In genomic region chr1:239456788-239457187, GRCh38 we compare ENCODE assay signal across 16 cellular contexts.
A peak's percentile ranks its signal among the peaks of the same experiment; 100 is the strongest.
DNase-seq lines count a peak whose midpoint lies in the region; TF ChIP-seq lines count a peak whose summit lies in the region.
"Had no signal": no experiment of that assay in that cellular context is flagged by ENCODE, and none has a peak within 500 bp of the region (broad histone marks: within the 10 kb centered on the region; RNA-seq: fewer than 3 reads in every experiment).

No MANE protein-coding gene starts in this region.

- DNase-seq in mammary epithelial cell (peak; percentile 6), breast epithelium (ENCODE audit: low spot score in 2 of 2) (no peak), MM.1S (no peak), astrocyte of the hippocampus (ENCODE audit: low read depth, low spot score) (peak; percentile 7), spleen (no peak), NCI-H2227 (lab: John Stamatoyannopoulos, UW; ENCODE audit: unreplicated experiment) (no peak), NCI-H146 (lab: John Stamatoyannopoulos, UW) (no peak), RWPE1 (ENCODE audit: low spot score) (no peak)
- DNase-seq: AML-193; CD4-positive, CD25-positive, alpha-beta regulatory T cell; DMS153; DMS79 treated with DMSO at 0.1 percent for 48 hours; GDM1; HCEC 1CT had no signal

- no peaks in the 10 kb centered on the region for H3K9me2 ChIP-seq in MM.1S (replicated peaks; ENCODE audit: insufficient read depth, low read length)

- TF ChIP-seq POLR2A in breast epithelium (IDR thresholded peaks at IDR 0.05) (no peak), spleen (IDR thresholded peaks at IDR 0.05) (no peak)

- in situ Hi-C loops in mammary epithelial cell (cut with MboI; ENCODE audit: low sequenced_read_pairs in 2 of 2): no loop called here

- TF ChIP-seq CTCF in mammary epithelial cell (conservative IDR thresholded peaks at IDR 0.05 in 1 of 2, IDR thresholded peaks at IDR 0.05 in 1 of 2; ENCODE audit: extremely low read depth in 1 of 2, insufficient read depth in 1 of 2, low read depth in 1 of 2, low read length in 2 of 2) (no peak), breast epithelium (IDR thresholded peaks at IDR 0.05) (no peak), MM.1S (IDR thresholded peaks at IDR 0.05; ENCODE audit: low read length) (no peak), spleen (IDR thresholded peaks at IDR 0.05 in 8 of 11, conservative IDR thresholded peaks at IDR 0.05 in 3 of 11) (no peak), RWPE1 (conservative IDR thresholded peaks at IDR 0.05; ENCODE audit: low read depth) (no peak)

- no peak overlapping the region for H2AFZ ChIP-seq in mammary epithelial cell (ENCODE audit: low read depth, low read length)
- H2AFZ ChIP-seq in MM.1S (ENCODE audit: low read length): no peak overlapping the region

- no peaks in the 10 kb centered on the region for H3K9me3 ChIP-seq in mammary epithelial cell (replicated peaks; ENCODE audit: insufficient read depth, low read length)
- no peaks in the 10 kb centered on the region for H3K9me3 ChIP-seq in breast epithelium
- H3K9me3 ChIP-seq in MM.1S (replicated peaks; ENCODE audit: insufficient read depth, low read length): no peaks in the 10 kb centered on the region; the same call in 1 of the 2 replicates
- H3K9me3 ChIP-seq in spleen: peaks cover 0 to 12% (median 3%) of the 10 kb centered on the region in 8 donors

- no peaks in the 10 kb centered on the region for H3K4me1 ChIP-seq in mammary epithelial cell (ENCODE audit: insufficient read depth, low read length)
- no peaks in the 10 kb centered on the region for H3K4me1 ChIP-seq in breast epithelium
- peaks cover 15% of the 10 kb centered on the region for H3K4me1 ChIP-seq in MM.1S (ENCODE audit: low read length)
- H3K4me1 ChIP-seq in spleen: no peaks in the 10 kb centered on the region
- H3K4me1 ChIP-seq: BLaER1 had no signal

- H4K20me1 ChIP-seq in mammary epithelial cell (ENCODE audit: insufficient read depth, low read length): no peaks in the 10 kb centered on the region
- no peaks in the 10 kb centered on the region for H4K20me1 ChIP-seq in MM.1S (ENCODE audit: insufficient read depth, low read length)
- H4K20me1 ChIP-seq: BLaER1 had no signal

- no peak overlapping the region for H3K9ac ChIP-seq in mammary epithelial cell (ENCODE audit: insufficient read depth, low read length)
- H3K9ac ChIP-seq in MM.1S (ENCODE audit: low read length): no peak overlapping the region
- H3K9ac ChIP-seq: BLaER1 had no signal

- no peak overlapping the region for H3K4me2 ChIP-seq in mammary epithelial cell (ENCODE audit: insufficient read depth, low read depth, low read length)
- H3K4me2 ChIP-seq in MM.1S (ENCODE audit: low read depth, low read length): peak overlapping the region; percentile 79; the same call in 1 of the 2 replicates
- H3K4me2 ChIP-seq: BLaER1 had no signal

- 75% methylated on average over 2 of the region's 2 CpGs for WGBS in mammary epithelial cell (ENCODE audit: low coverage, missing lambda C conversion rate)
- WGBS in spleen, 5 donors: 86 to 91% (median 89%) methylated on average over 2 of the region's 2 CpGs

- BruUV-seq in mammary epithelial cell (replicated peaks; lab: Mats Ljungman, UMichigan): no TSS peak

- POLR2A ChIA-PET in RWPE1 (lab: Yijun Ruan, JAX; ENCODE audit: low non-redundant PET): no interaction called here

- peaks cover 4% of the 10 kb centered on the region; the same call in 1 of the 2 replicates for H3F3A ChIP-seq in MM.1S (ENCODE audit: insufficient read depth, low read length)

- H3K79me2 ChIP-seq in mammary epithelial cell (ENCODE audit: insufficient read depth, low read length) (no peaks in the 10 kb centered on the region), MM.1S (ENCODE audit: low read length) (0 out of 2 replicates have a peak, but pooled peaks cover 3% of the 10 kb centered on the region)

- intact Hi-C loops in mammary epithelial cell (cut with micrococcal nuclease): no loop called here
- intact Hi-C loops in breast epithelium (cut with DNase I; ENCODE audit: low total_unique reads): no loop called here
- intact Hi-C loops in spleen (cut with DNase I; ENCODE audit: low total_unique reads): no loop called here

- dilution Hi-C loops in mammary epithelial cell (cut with HindIII; ENCODE audit: low sequenced_read_pairs): no loop called here

- no peak overlapping the region for H3K27ac ChIP-seq in mammary epithelial cell (ENCODE audit: insufficient read depth, low read depth, low read length)
- H3K27ac ChIP-seq in breast epithelium: no peak overlapping the region
- H3K27ac ChIP-seq in MM.1S (ENCODE audit: low read length): no peak overlapping the region
- no peak overlapping the region for H3K27ac ChIP-seq in spleen
- no peak overlapping the region for H3K27ac ChIP-seq in RWPE1
- H3K27ac ChIP-seq: 22Rv1, BLaER1 had no signal

- H3K4me3 ChIP-seq in mammary epithelial cell (replicated peaks in 1 of 3; ENCODE audit: insufficient read depth in 1 of 3, low read depth in 2 of 3, low read length in 3 of 3) (no peak overlapping the region), breast epithelium (no peak overlapping the region), MM.1S (ENCODE audit: low read length) (no peak overlapping the region), spleen (no peak overlapping the region)
- H3K4me3 ChIP-seq: BLaER1 had no signal

- CTCF ChIA-PET in mammary epithelial cell (lab: Charles Lee; ENCODE audit: low non-redundant PET) (no interaction called here), RWPE1 (lab: Yijun Ruan, JAX) (no interaction called here)

- H3K27me3 ChIP-seq in mammary epithelial cell (ENCODE audit: insufficient read depth, low read length) (no peaks in the 10 kb centered on the region), breast epithelium (no peaks in the 10 kb centered on the region), MM.1S (replicated peaks; ENCODE audit: insufficient read depth, low read length) (no peaks in the 10 kb centered on the region), spleen (replicated peaks in 1 of 7) (no peaks in the 10 kb centered on the region)
- H3K27me3 ChIP-seq: BLaER1 had no signal

- no peaks in the 10 kb centered on the region for H3K36me3 ChIP-seq in mammary epithelial cell (ENCODE audit: insufficient read depth, low read length)
- H3K36me3 ChIP-seq in breast epithelium: no peaks in the 10 kb centered on the region
- 0 out of 2 replicates have a peak, but pooled peaks cover 3% of the 10 kb centered on the region for H3K36me3 ChIP-seq in MM.1S (replicated peaks; ENCODE audit: insufficient read depth, low read length)
- H3K36me3 ChIP-seq in spleen: no peaks in the 10 kb centered on the region
- H3K36me3 ChIP-seq: BLaER1 had no signal

Comparison
In these comparisons a context has a peak if more than half of its experiments do, and no peak if none do; other contexts are left out.
1. DNase-seq: peak in mammary epithelial cell (single experiment) and astrocyte of the hippocampus (single experiment); none in breast epithelium (0 of 2), MM.1S (single experiment), spleen (single experiment), NCI-H2227 (single experiment), NCI-H146 (single experiment) and RWPE1 (single experiment).